In the genomic region with DNA sequence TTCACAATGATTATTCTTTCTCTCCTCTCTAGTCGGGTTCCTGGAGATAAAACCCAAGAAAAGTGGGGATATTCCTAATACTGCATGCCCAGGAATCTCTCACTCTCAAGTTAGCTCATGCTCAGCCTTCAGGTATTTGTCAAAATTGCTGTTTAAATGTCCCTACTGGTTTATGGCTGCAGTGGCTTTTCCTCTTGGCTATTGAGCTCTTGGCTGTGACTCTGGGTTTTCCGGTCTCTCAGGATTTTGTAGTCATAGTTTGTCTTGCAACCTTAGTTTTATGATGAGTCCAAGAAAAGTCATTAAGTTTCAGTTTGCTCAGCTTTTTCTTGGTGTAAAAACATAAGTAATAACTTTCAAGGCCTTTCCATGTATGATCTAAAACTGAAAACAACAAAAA, we compare ENCODE assay signal across 23 cellular contexts.
DNase-seq lines count a peak whose midpoint lies in the region; ATAC-seq, FAIRE-seq and TF ChIP-seq lines count a peak whose summit lies in the region.
"Had no signal": no experiment of that assay in that cellular context is flagged by ENCODE, and none has a peak within 500 bp of the region (broad histone marks: within the 10 kb centered on the region; RNA-seq: fewer than 3 reads in every experiment).

No MANE protein-coding gene starts in this region.

- BruUV-seq in mammary epithelial cell (replicated peaks; lab: Mats Ljungman, UMichigan) = no TSS peak

- dilution Hi-C loops in mammary epithelial cell (cut with HindIII; ENCODE audit: low sequenced_read_pairs) = no loop called here

- H3K4me3 ChIP-seq in mammary epithelial cell (replicated peaks in 1 of 3; ENCODE audit: insufficient read depth in 1 of 3, low read depth in 2 of 3, low read length in 3 of 3) = no peak overlapping the region
- no peak overlapping the region for H3K4me3 ChIP-seq in bronchial epithelial cell (ENCODE audit: low read depth, low read length)
- no peak overlapping the region for H3K4me3 ChIP-seq in esophagus squamous epithelium
- no peak overlapping the region for H3K4me3 ChIP-seq in suprapubic skin
- no peak overlapping the region for H3K4me3 ChIP-seq in MG63
- H3K4me3 ChIP-seq: BLaER1, GM23248 had no signal

- no peak for TF ChIP-seq EP300 in suprapubic skin (IDR thresholded peaks at IDR 0.05)

- H3K36me3 ChIP-seq in mammary epithelial cell (ENCODE audit: insufficient read depth, low read length) (no peaks in the 10 kb centered on the region), bronchial epithelial cell (ENCODE audit: control insufficient read depth, insufficient read depth, low read length) (no peaks in the 10 kb centered on the region), esophagus squamous epithelium (no peaks in the 10 kb centered on the region), suprapubic skin (no peaks in the 10 kb centered on the region), MG63 (no peaks in the 10 kb centered on the region)
- H3K36me3 ChIP-seq: BLaER1 had no signal

- H2AFZ ChIP-seq in mammary epithelial cell (ENCODE audit: low read depth, low read length) = no peak overlapping the region
- H2AFZ ChIP-seq: GM23248 had no signal

- no peaks in the 10 kb centered on the region for H3K4me1 ChIP-seq in mammary epithelial cell (ENCODE audit: insufficient read depth, low read length)
- H3K4me1 ChIP-seq in esophagus squamous epithelium = peaks cover 0 to 27% (median 5%) of the 10 kb centered on the region in 3 donors
- H3K4me1 ChIP-seq in suprapubic skin = no peaks in the 10 kb centered on the region
- H3K4me1 ChIP-seq: BLaER1, Caco-2 had no signal

- no peaks in the 10 kb centered on the region for H4K20me1 ChIP-seq in mammary epithelial cell (ENCODE audit: insufficient read depth, low read length)
- H4K20me1 ChIP-seq: BLaER1 had no signal

- TF ChIP-seq CTCF in mammary epithelial cell (conservative IDR thresholded peaks at IDR 0.05 in 1 of 2, IDR thresholded peaks at IDR 0.05 in 1 of 2; ENCODE audit: extremely low read depth in 1 of 2, insufficient read depth in 1 of 2, low read depth in 1 of 2, low read length in 2 of 2) = no peak
- no peak for TF ChIP-seq CTCF in bronchial epithelial cell (IDR thresholded peaks at IDR 0.05; ENCODE audit: insufficient read depth, low read length, severe bottlenecking)
- TF ChIP-seq CTCF in esophagus squamous epithelium (IDR thresholded peaks at IDR 0.05) = peak in 1 of 6 experiments; percentile 16
- TF ChIP-seq CTCF in suprapubic skin (IDR thresholded peaks at IDR 0.05) = no peak

- no peak overlapping the region for H3K9ac ChIP-seq in mammary epithelial cell (ENCODE audit: insufficient read depth, low read length)
- H3K9ac ChIP-seq: BLaER1, GM23248 had no signal

- H3K9me3 ChIP-seq in mammary epithelial cell (replicated peaks; ENCODE audit: insufficient read depth, low read length) = no peaks in the 10 kb centered on the region
- no peaks in the 10 kb centered on the region for H3K9me3 ChIP-seq in esophagus squamous epithelium
- H3K9me3 ChIP-seq in suprapubic skin = no peaks in the 10 kb centered on the region
- H3K9me3 ChIP-seq in MG63 = no peaks in the 10 kb centered on the region

- no peak for TF ChIP-seq POLR2A in esophagus squamous epithelium (IDR thresholded peaks at IDR 0.05)
- TF ChIP-seq POLR2A in suprapubic skin (IDR thresholded peaks at IDR 0.05) = no peak

- no peaks in the 10 kb centered on the region for H3K79me2 ChIP-seq in mammary epithelial cell (ENCODE audit: insufficient read depth, low read length)

- in situ Hi-C loops in T47D (cut with HindIII; ENCODE audit: low pct_unique_long_range_greater_than_20kb, low sequenced_read_pairs) = no loop called here
- in situ Hi-C loops in mammary epithelial cell (cut with MboI; ENCODE audit: low sequenced_read_pairs in 2 of 2) = no loop called here

- FAIRE-seq in bronchial epithelial cell (lab: Jason Lieb, UNC) = no peak
- FAIRE-seq: A204.1, G401.6, GM12892, H1 had no signal

- intact Hi-C loops in mammary epithelial cell (cut with micrococcal nuclease) = no loop called here
- intact Hi-C loops in esophagus squamous epithelium (cut with DNase I) = no loop called here

- H3K4me2 ChIP-seq in mammary epithelial cell (ENCODE audit: insufficient read depth, low read depth, low read length) = no peak overlapping the region
- H3K4me2 ChIP-seq: BLaER1 had no signal

- no peak for ATAC-seq in HG03108 (IDR thresholded peaks at IDR 0.05; ENCODE audit: unreplicated experiment)
- ATAC-seq: CD8-positive, alpha-beta T cell had no signal

- WGBS in mammary epithelial cell (ENCODE audit: low coverage, missing lambda C conversion rate) = 11% methylated on average over 2 of the region's 2 CpGs
- WGBS in esophagus squamous epithelium, 2 donors = 29 to 42% methylated on average over 2 of the region's 2 CpGs
- WGBS in suprapubic skin = 40% methylated on average over 2 of the region's 2 CpGs

- H3K27ac ChIP-seq in mammary epithelial cell (ENCODE audit: insufficient read depth, low read depth, low read length) (no peak overlapping the region), esophagus squamous epithelium (peak overlapping the region in 3 of 4 donors; percentile 32 to 68 (median 60)), suprapubic skin (peak overlapping the region; percentile 36)
- H3K27ac ChIP-seq: 22Rv1, BLaER1, C4-2B, GM23248 had no signal

- peak; percentile 50 to 92 for DNase-seq in T47D (ENCODE audit: low read depth in 1 of 2, low spot score in 1 of 2)
- no peak for DNase-seq in mammary epithelial cell
- DNase-seq in bronchial epithelial cell (ENCODE audit: low read depth) = peak; percentile 29
- no peak for DNase-seq in esophagus squamous epithelium (lab: John Stamatoyannopoulos, UW)
- DNase-seq in suprapubic skin (ENCODE audit: low spot score in 2 of 2) = no peak
- DNase-seq in NCI-H510A treated with DMSO at 0.1 percent for 48 hours (lab: John Stamatoyannopoulos, UW) = no peak
- no peak for DNase-seq in MG63
- DNase-seq: Caco-2; CD4-positive, CD25-positive, alpha-beta regulatory T cell; CD8-positive, alpha-beta T cell; DMS153; DND-41; GM23248; H7; HCEC 1CT had no signal

- CTCF ChIA-PET in mammary epithelial cell (lab: Charles Lee; ENCODE audit: low non-redundant PET) = no interaction called here

- no peaks in the 10 kb centered on the region for H3K27me3 ChIP-seq in mammary epithelial cell (ENCODE audit: insufficient read depth, low read length)
- no peaks in the 10 kb centered on the region for H3K27me3 ChIP-seq in bronchial epithelial cell (ENCODE audit: control insufficient read depth, insufficient read depth, low read length)
- no peaks in the 10 kb centered on the region for H3K27me3 ChIP-seq in esophagus squamous epithelium
- H3K27me3 ChIP-seq in suprapubic skin = no peaks in the 10 kb centered on the region
- H3K27me3 ChIP-seq in MG63 = no peaks in the 10 kb centered on the region
- H3K27me3 ChIP-seq: BLaER1 had no signal

Comparison
In these comparisons a context has a peak if more than half of its experiments do, and no peak if none do; other contexts are left out.
1. DNase-seq: peak in T47D (2 of 2) and bronchial epithelial cell (single experiment); none in mammary epithelial cell (single experiment), esophagus squamous epithelium (single experiment), suprapubic skin (0 of 2), NCI-H510A treated with DMSO at 0.1 percent for 48 hours (single experiment) and MG63 (single experiment).